Comparison of ENCODE assay signal across 1 cellular context in genomic region chr13:50762969-50763568, GRCh38.
TF ChIP-seq lines count a peak whose summit lies in the region.

No MANE protein-coding gene starts in this region.

TF ChIP-seq in HepG2, 621 proteins besides CTCF, POLR2A, EP300 and RAD21:
- TF ChIP-seq ZBTB3 (CRISPR knock-in tag; IDR thresholded peaks at IDR 0.05; ENCODE audit: borderline replicate concordance, low read depth), result no peak
- no peak for TF ChIP-seq FOXK2 (IDR thresholded peaks at IDR 0.05)
- TF ChIP-seq ZNF782 (CRISPR knock-in tag; IDR thresholded peaks at IDR 0.05; ENCODE audit: borderline replicate concordance), result no peak
- TF ChIP-seq ZNF326 (CRISPR knock-in tag; IDR thresholded peaks at IDR 0.05; ENCODE audit: borderline replicate concordance), result no peak
- TF ChIP-seq MZF1 (CRISPR knock-in tag; IDR thresholded peaks at IDR 0.05; ENCODE audit: borderline replicate concordance), result no peak
- no peak for TF ChIP-seq SATB2 (CRISPR knock-in tag; IDR thresholded peaks at IDR 0.05)
- TF ChIP-seq ZBTB37 (CRISPR knock-in tag; IDR thresholded peaks at IDR 0.05), result no peak
